In genomic region chr9:108535526-108535925, GRCh38 we compare ENCODE assay signal across 8 cellular contexts.
A peak's percentile ranks its signal among the peaks of the same experiment; 100 is the strongest.
DNase-seq lines count a peak whose midpoint lies in the region; ATAC-seq and TF ChIP-seq lines count a peak whose summit lies in the region.

No MANE protein-coding gene starts in this region.

- H3K4me3 ChIP-seq in HFF-Myc (replicated peaks; ENCODE audit: low read depth, low read length): no peak overlapping the region

- TF ChIP-seq CTCF in HFF-Myc (IDR thresholded peaks at IDR 0.05; ENCODE audit: low read depth, low read length, missing control alignments) (peak; percentile 57), omental fat pad (IDR thresholded peaks at IDR 0.05) (no peak)

- intact Hi-C loops in left colon (cut with DNase I, micrococcal nuclease): no loop called here

- ATAC-seq in left colon: peak; percentile 46
- no peak for ATAC-seq in omental fat pad (ENCODE audit: low FRiP score)

- in situ Hi-C loops in SK-MEL-5 (cut with HindIII; ENCODE audit: low pct_unique_long_range_greater_than_20kb, low sequenced_read_pairs): no loop called here

- DNase-seq in Daoy (ENCODE audit: low read depth): peak; percentile 32
- DNase-seq in HFF-Myc (ENCODE audit: extremely low read depth, low read depth): no peak
- peak; percentile 41 for DNase-seq in SK-MEL-5 (ENCODE audit: low read depth, low spot score)
- peak in 1 of 2 donors; percentile 30 for DNase-seq in left colon
- no peak for DNase-seq in NCI-H510A (lab: John Stamatoyannopoulos, UW)
- no peak for DNase-seq in mucosa of gallbladder (ENCODE audit: low spot score)
- DNase-seq in omental fat pad (ENCODE audit: low spot score): no peak
- no peak for DNase-seq in NK-92 (lab: John Stamatoyannopoulos, UW; ENCODE audit: unreplicated experiment)

Comparison
In these comparisons a context has a peak if more than half of its experiments do, and no peak if none do; other contexts are left out.
1. DNase-seq: peak in Daoy (single experiment) and SK-MEL-5 (single experiment); none in HFF-Myc (single experiment), NCI-H510A (single experiment), mucosa of gallbladder (single experiment), omental fat pad (single experiment) and NK-92 (single experiment).